In genomic region chr1:66648896-66649597, GRCh38 we compare ENCODE assay signal across 11 cellular contexts.
DNase-seq lines count a peak whose midpoint lies in the region; ATAC-seq and TF ChIP-seq lines count a peak whose summit lies in the region.
"Had no signal": no experiment of that assay in that cellular context is flagged by ENCODE, and none has a peak within 500 bp of the region (broad histone marks: within the 10 kb centered on the region; RNA-seq: fewer than 3 reads in every experiment).

No MANE protein-coding gene starts in this region.

- no CpG with 5 or more reads among the region's 2 CpGs for WGBS in neuronal stem cell (ENCODE audit: extremely low coverage in 2 of 2, insufficient read length in 2 of 2, insufficient replicate concordance in 1 of 2), 2 donors
- 60% methylated on average over 2 of the region's 2 CpGs for WGBS in suprapubic skin

- no peaks in the 10 kb centered on the region for H3K79me1 ChIP-seq in neuronal stem cell (ENCODE audit: low read depth, low read length)

- no peaks in the 10 kb centered on the region for H3K36me3 ChIP-seq in GM06990 (ENCODE audit: control insufficient read depth, insufficient read depth, low read length)
- H3K36me3 ChIP-seq in neuronal stem cell (replicated peaks in 1 of 2; ENCODE audit: control insufficient read depth in 2 of 2, insufficient read depth in 2 of 2, low read length in 2 of 2) = no peaks in the 10 kb centered on the region
- no peaks in the 10 kb centered on the region for H3K36me3 ChIP-seq in suprapubic skin

- TF ChIP-seq CTCF in GM06990 (IDR thresholded peaks at IDR 0.05; ENCODE audit: insufficient read depth, low read length, poor library complexity, severe bottlenecking) (no peak), natural killer cell (IDR thresholded peaks at IDR 0.05) (no peak), suprapubic skin (IDR thresholded peaks at IDR 0.05) (no peak)

- H2BK120ac ChIP-seq in neuronal stem cell (ENCODE audit: low read depth, low read length) = no peak overlapping the region

- H3K9me3 Mint-ChIP-seq in natural killer cell = no peaks in the 10 kb centered on the region

- no peak overlapping the region for H3K4ac ChIP-seq in neuronal stem cell (ENCODE audit: low read length)

- H2BK5ac ChIP-seq in neuronal stem cell (ENCODE audit: low read length) = no peak overlapping the region

- H2AK5ac ChIP-seq in neuronal stem cell (ENCODE audit: low read depth, low read length) = no peak overlapping the region

- no peak overlapping the region for H3K9ac ChIP-seq in neuronal stem cell (ENCODE audit: low read depth, low read length, poor library complexity)

- no peak overlapping the region for H2BK12ac ChIP-seq in neuronal stem cell (ENCODE audit: low read length)

- H3K27ac ChIP-seq in neuronal stem cell (replicated peaks; ENCODE audit: low read length) (no peak overlapping the region), suprapubic skin (no peak overlapping the region)

- peak; percentile 92 for ATAC-seq in GM21381 (IDR thresholded peaks at IDR 0.05; ENCODE audit: unreplicated experiment)
- peak; percentile 88 for ATAC-seq in HG03159 (IDR thresholded peaks at IDR 0.05; ENCODE audit: unreplicated experiment)
- ATAC-seq in natural killer cell = no peak
- ATAC-seq: activated CD4-positive, alpha-beta T cell treated with anti-CD3 and anti-CD28 coated beads for 36 hours had no signal

- intact Hi-C loops in natural killer cell (cut with micrococcal nuclease) = no loop called here

- peaks cover 7 to 15% of the 10 kb centered on the region in 2 donors for H3K27me3 Mint-ChIP-seq in natural killer cell (ENCODE audit: low read depth in 2 of 2)

- DNase-seq in GM06990 (ENCODE audit: extremely low read depth, insufficient read length) = peak; percentile 35
- DNase-seq in SKM-1 (lab: John Stamatoyannopoulos, UW; ENCODE audit: unreplicated experiment) = peak; percentile 72
- DNase-seq in 8988T = no peak
- no peak for DNase-seq in natural killer cell
- DNase-seq in neuronal stem cell (ENCODE audit: low spot score) = no peak
- no peak for DNase-seq in suprapubic skin (ENCODE audit: low spot score in 2 of 2)
- DNase-seq: activated CD4-positive, alpha-beta T cell treated with anti-CD3 and anti-CD28 coated beads for 36 hours; NCI-H345; stimulated activated CD8-positive, alpha-beta memory T cell treated with anti-CD3 and anti-CD28 coated beads, Interleukin-4, amount 100 ng/mL, for 48 hours had no signal

- H3K14ac ChIP-seq in neuronal stem cell (ENCODE audit: low read length) = no peak overlapping the region

- H2BK15ac ChIP-seq in neuronal stem cell (ENCODE audit: low read length) = no peak overlapping the region

- H3K4me3 ChIP-seq in GM06990 (replicated peaks; ENCODE audit: low read depth, low read length) = no peak overlapping the region
- H3K4me3 ChIP-seq in neuronal stem cell (ENCODE audit: low read length in 2 of 2) = no peak overlapping the region
- H3K4me3 ChIP-seq in suprapubic skin = no peak overlapping the region

- no peak overlapping the region for H3K18ac ChIP-seq in neuronal stem cell (ENCODE audit: low read length)

- H3K4me3 Mint-ChIP-seq in natural killer cell = no peak overlapping the region
- H3K4me3 Mint-ChIP-seq: activated CD4-positive, alpha-beta T cell treated with anti-CD3 and anti-CD28 coated beads for 36 hours had no signal

- H3K4me1 Mint-ChIP-seq in natural killer cell = no peaks in the 10 kb centered on the region
- H3K4me1 Mint-ChIP-seq: activated CD4-positive, alpha-beta T cell treated with anti-CD3 and anti-CD28 coated beads for 36 hours had no signal

- no peak overlapping the region for H4K91ac ChIP-seq in neuronal stem cell (ENCODE audit: low read depth, low read length, poor library complexity)

- H3K9me3 ChIP-seq in neuronal stem cell (replicated peaks in 1 of 2; ENCODE audit: control insufficient read depth in 2 of 2, insufficient read depth in 1 of 2, low read depth in 1 of 2, low read length in 2 of 2) (no peaks in the 10 kb centered on the region), suprapubic skin (no peaks in the 10 kb centered on the region)

- no peak overlapping the region for H3K27ac Mint-ChIP-seq in natural killer cell
- H3K27ac Mint-ChIP-seq: activated CD4-positive, alpha-beta T cell treated with anti-CD3 and anti-CD28 coated beads for 36 hours had no signal

- no peak overlapping the region for H4K8ac ChIP-seq in neuronal stem cell (ENCODE audit: low read depth, low read length)

- no peak overlapping the region for H2AFZ ChIP-seq in neuronal stem cell (ENCODE audit: low read length)

- H3K4me2 ChIP-seq in neuronal stem cell (ENCODE audit: insufficient read depth, low read length, poor library complexity, severe bottlenecking) = no peak overlapping the region

- H3K27me3 ChIP-seq in GM06990 (replicated peaks; ENCODE audit: control insufficient read depth, insufficient read depth, low read length) = no peaks in the 10 kb centered on the region
- H3K27me3 ChIP-seq in neuronal stem cell (ENCODE audit: control insufficient read depth in 3 of 3, insufficient read depth in 3 of 3, low read depth in 1 of 3, low read length in 3 of 3) = peaks cover 0 to 9% (median 0%) of the 10 kb centered on the region in 3 experiments
- H3K27me3 ChIP-seq in suprapubic skin = no peaks in the 10 kb centered on the region

- H3K36me3 Mint-ChIP-seq in natural killer cell = no peaks in the 10 kb centered on the region

- H3K4me1 ChIP-seq in neuronal stem cell (ENCODE audit: control insufficient read depth in 2 of 2, insufficient read depth in 1 of 2, low read depth in 1 of 2, low read length in 2 of 2) = no peaks in the 10 kb centered on the region
- no peaks in the 10 kb centered on the region for H3K4me1 ChIP-seq in suprapubic skin

- no peak overlapping the region for H3K23ac ChIP-seq in neuronal stem cell (ENCODE audit: low read depth, low read length, poor library complexity)

- TF ChIP-seq EP300 in suprapubic skin (IDR thresholded peaks at IDR 0.05) = no peak

- no peak for TF ChIP-seq POLR2A in suprapubic skin (IDR thresholded peaks at IDR 0.05)

Comparison
In these comparisons a context has a peak if more than half of its experiments do, and no peak if none do; other contexts are left out.
1. DNase-seq: peak in GM06990 (single experiment) and SKM-1 (single experiment); none in 8988T (single experiment), natural killer cell (single experiment), neuronal stem cell (single experiment) and suprapubic skin (0 of 2).
2. ATAC-seq: peak in GM21381 (single experiment) and HG03159 (single experiment); none in natural killer cell (0 of 3).